Comparison of ENCODE assay signal across 1 cellular context in genomic region chr7:24591152-24591551, GRCh38.
TF ChIP-seq lines count a peak whose summit lies in the region.

No MANE protein-coding gene starts in this region.

TF ChIP-seq in K562, 482 proteins besides CTCF, POLR2A, EP300 and RAD21 (continued from another document):
- TF ChIP-seq ARID4B (CRISPR knock-in tag; IDR thresholded peaks at IDR 0.05) (no peak), CBFA2T3 (IDR thresholded peaks at IDR 0.05) (no peak), LARP7 (IDR thresholded peaks at IDR 0.05) (no peak), BRF2 (IDR thresholded peaks at IDR 0.05; ENCODE audit: borderline replicate concordance, insufficient read depth, insufficient read length) (no peak), GTF2B (IDR thresholded peaks at IDR 0.05; ENCODE audit: extremely low read depth, insufficient read length) (no peak), ATF1 (CRISPR knock-in tag; IDR thresholded peaks at IDR 0.05) (no peak), ATF1 (tag; IDR thresholded peaks at IDR 0.05) (no peak), HDAC6 (IDR thresholded peaks at IDR 0.05; ENCODE audit: low read depth, low read length) (no peak), ZNF134 (CRISPR knock-in tag; conservative IDR thresholded peaks at IDR 0.05) (no peak), RBM17 (IDR thresholded peaks at IDR 0.05; ENCODE audit: borderline replicate concordance, low read depth, low read length) (no peak), SAFB (IDR thresholded peaks at IDR 0.05; ENCODE audit: borderline replicate concordance, low read depth, low read length) (no peak), FOXP1 (CRISPR knock-in tag; IDR thresholded peaks at IDR 0.05) (no peak)
TF ChIP-seq in K562: peak in this region for 0.
